15 cellular contexts compared by ENCODE assay signal in the genomic region with DNA sequence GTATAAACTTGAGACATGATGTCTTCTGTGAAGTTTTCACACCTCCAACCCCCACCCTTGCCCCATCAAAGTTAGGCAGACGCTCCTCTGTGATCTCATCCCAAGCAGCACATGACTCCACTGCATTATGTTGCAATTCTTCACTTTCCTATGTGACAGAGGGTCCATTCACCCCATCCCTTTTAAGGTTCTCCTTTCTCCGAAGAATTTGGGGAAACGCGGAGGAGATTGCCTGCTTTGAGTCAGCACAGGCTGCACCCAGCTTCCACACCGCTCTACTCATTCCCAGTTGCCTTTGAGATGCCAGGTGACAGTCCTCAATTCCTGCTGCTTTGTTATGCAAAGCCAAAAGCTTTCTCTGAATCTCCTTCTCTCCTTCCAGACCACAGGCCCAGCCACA.
A peak's percentile ranks its signal among the peaks of the same experiment; 100 is the strongest.
DNase-seq lines count a peak whose midpoint lies in the region; ATAC-seq and TF ChIP-seq lines count a peak whose summit lies in the region.
"Had no signal": no experiment of that assay in that cellular context is flagged by ENCODE, and none has a peak within 500 bp of the region (broad histone marks: within the 10 kb centered on the region; RNA-seq: fewer than 3 reads in every experiment).

No MANE protein-coding gene starts in this region.

- no peak overlapping the region for H3K9ac ChIP-seq in mammary epithelial cell (ENCODE audit: insufficient read depth, low read length)

- peaks cover 8% of the 10 kb centered on the region for H3K4me1 ChIP-seq in mammary epithelial cell (ENCODE audit: insufficient read depth, low read length)
- H3K4me1 ChIP-seq in right lobe of liver: no peaks in the 10 kb centered on the region

- dilution Hi-C loops in mammary epithelial cell (cut with HindIII; ENCODE audit: low sequenced_read_pairs): no loop called here

- no peaks in the 10 kb centered on the region for H4K20me1 ChIP-seq in mammary epithelial cell (ENCODE audit: insufficient read depth, low read length)

- TF ChIP-seq CTCF in AG10803 (conservative IDR thresholded peaks at IDR 0.05; ENCODE audit: low read length): no peak
- TF ChIP-seq CTCF in mammary epithelial cell (conservative IDR thresholded peaks at IDR 0.05 in 1 of 2, IDR thresholded peaks at IDR 0.05 in 1 of 2; ENCODE audit: extremely low read depth in 1 of 2, insufficient read depth in 1 of 2, low read depth in 1 of 2, low read length in 2 of 2): no peak
- TF ChIP-seq CTCF in right lobe of liver (IDR thresholded peaks at IDR 0.05): no peak

- H3K4me2 ChIP-seq in mammary epithelial cell (ENCODE audit: insufficient read depth, low read depth, low read length): no peak overlapping the region

- WGBS in mammary epithelial cell (ENCODE audit: low coverage, missing lambda C conversion rate): 88% methylated on average over 5 of the region's 5 CpGs
- 73% methylated on average over 5 of the region's 5 CpGs for WGBS in right lobe of liver (ENCODE audit: insufficient coverage, low coverage, low lambda C conversion rate, missing lambda C conversion rate)

- in situ Hi-C loops in mammary epithelial cell (cut with MboI; ENCODE audit: low sequenced_read_pairs in 2 of 2): no loop called here

- ATAC-seq in right lobe of liver: peak in 3 of 4 donors; percentile 33 to 72 (median 56)
- ATAC-seq: activated CD4-positive, CD25-positive, alpha-beta regulatory T cell treated with anti-CD3 and anti-CD28 coated beads, Interleukin-2, amount 50 U/mL, for 24 hours had no signal

- H3K79me2 ChIP-seq in mammary epithelial cell (ENCODE audit: insufficient read depth, low read length): no peaks in the 10 kb centered on the region

- TF ChIP-seq POLR2A in right lobe of liver (IDR thresholded peaks at IDR 0.05): no peak

- intact Hi-C loops in mammary epithelial cell (cut with micrococcal nuclease) (no loop called here), right lobe of liver (cut with DNase I) (no loop called here)

- H3K27me3 ChIP-seq in H7 (ENCODE audit: control insufficient read depth, insufficient read depth, low read length): no peaks in the 10 kb centered on the region
- no peaks in the 10 kb centered on the region for H3K27me3 ChIP-seq in mammary epithelial cell (ENCODE audit: insufficient read depth, low read length)
- no peaks in the 10 kb centered on the region for H3K27me3 ChIP-seq in right lobe of liver

- H2AFZ ChIP-seq in mammary epithelial cell (ENCODE audit: low read depth, low read length): peak overlapping the region; percentile 47

- DNase-seq in AG10803 (ENCODE audit: low read depth): peak; percentile 41
- DNase-seq in H7: peak; percentile 28
- DNase-seq in mammary epithelial cell: no peak
- no peak for DNase-seq in right lobe of liver
- no peak for DNase-seq in activated gamma-delta T cell (lab: John Stamatoyannopoulos, UW)
- no peak for DNase-seq in nucleus accumbens (lab: John Stamatoyannopoulos, UW)
- no peak for DNase-seq in effector CD8-positive, alpha-beta T cell (lab: John Stamatoyannopoulos, UW)
- no peak for DNase-seq in mucosa of gallbladder (ENCODE audit: low spot score)
- DNase-seq: central memory CD4-positive, alpha-beta T cell; kidney glomerular epithelial cell; NCI-H1417 treated with DMSO at 0.1 percent for 48 hours; NCI-H748 treated with DMSO at 0.1 percent for 48 hours; occipital lobe had no signal

- H3K27ac ChIP-seq in mammary epithelial cell (ENCODE audit: insufficient read depth, low read depth, low read length) (no peak overlapping the region), right lobe of liver (no peak overlapping the region)
- H3K27ac ChIP-seq: C4-2B had no signal

- CTCF ChIA-PET in mammary epithelial cell (lab: Charles Lee; ENCODE audit: low non-redundant PET): no interaction called here

- H3K36me3 ChIP-seq in H7 (replicated peaks; ENCODE audit: control insufficient read depth, insufficient read depth, low read length) (no peaks in the 10 kb centered on the region), mammary epithelial cell (ENCODE audit: insufficient read depth, low read length) (no peaks in the 10 kb centered on the region), right lobe of liver (no peaks in the 10 kb centered on the region)

- H3K9me3 ChIP-seq in mammary epithelial cell (replicated peaks; ENCODE audit: insufficient read depth, low read length) (no peaks in the 10 kb centered on the region), right lobe of liver (no peaks in the 10 kb centered on the region)

- H3K4me3 ChIP-seq in AG10803 (ENCODE audit: low read length) (no peak overlapping the region), H7 (ENCODE audit: insufficient read depth, low read depth, low read length) (no peak overlapping the region), mammary epithelial cell (replicated peaks in 1 of 3; ENCODE audit: insufficient read depth in 1 of 3, low read depth in 2 of 3, low read length in 3 of 3) (no peak overlapping the region), right lobe of liver (no peak overlapping the region)

- no TSS peak for BruUV-seq in mammary epithelial cell (replicated peaks; lab: Mats Ljungman, UMichigan)

Comparison
In these comparisons a context has a peak if more than half of its experiments do, and no peak if none do; other contexts are left out.
1. DNase-seq: peak in AG10803 (single experiment) and H7 (single experiment); none in mammary epithelial cell (single experiment), right lobe of liver (0 of 3), activated gamma-delta T cell (single experiment), nucleus accumbens (0 of 56), effector CD8-positive, alpha-beta T cell (single experiment) and mucosa of gallbladder (single experiment).